21 cellular contexts compared by ENCODE assay signal in genomic region chr6:135213616-135214015, GRCh38. TPM values are rescaled to one million over a fixed set of nuclear protein-coding genes. Genes with fewer than 3 reads are reported as not detected.
"Had no signal": no experiment of that assay in that cellular context is flagged by ENCODE, and none has a peak within 500 bp of the region (broad histone marks: within the 10 kb centered on the region; RNA-seq: fewer than 3 reads in every experiment).

No MANE protein-coding gene starts in this region.

- H3K9me3 Mint-ChIP-seq: activated naive CD4-positive, alpha-beta T cell treated with anti-CD3 and anti-CD28 coated beads, Interleukin-2, amount 50 U/mL, for 72 hours; stimulated activated naive CD8-positive, alpha-beta T cell treated with anti-CD3 and anti-CD28 coated beads, Interleukin-15, Interleukin-2, amounts not matched to agents 100 ng/mL and 50 ng/mL, for 24 hours had no signal

- H3K27ac ChIP-seq: adrenal gland, ascending aorta, brain microvascular endothelial cell, parathyroid adenoma, thyroid gland had no signal

- DNase-seq: activated CD8-positive, alpha-beta memory T cell treated with anti-CD3 and anti-CD28 coated beads, Interleukin-2, amount 50 U/mL, for 48 hours; activated gamma-delta T cell; activated T-cell treated with anti-CD3 and anti-CD28 coated beads, Interleukin-2, amount 50 U/mL, for 48 hours; adrenal gland; central memory CD4-positive, alpha-beta T cell; dermis blood vessel endothelial cell; effector CD8-positive, alpha-beta T cell; hippocampal formation; left ventricle myocardium superior; midbrain; right cardiac atrium; stimulated activated CD4-positive, alpha-beta T cell treated with anti-CD3 and anti-CD28 coated beads, Interleukin-4, amount 100 ng/mL, for 24 hours; substantia nigra; thyroid gland had no signal

- H3K27ac Mint-ChIP-seq: nephron had no signal

- H3K9ac ChIP-seq: parathyroid adenoma had no signal

- ATAC-seq: left ventricle myocardium superior, right cardiac atrium had no signal

- H3K4me3 ChIP-seq: adrenal gland, ascending aorta, thyroid gland had no signal

- H3K27me3 ChIP-seq: adrenal gland, ascending aorta, brain microvascular endothelial cell, thyroid gland had no signal

- H3K4me3 Mint-ChIP-seq: nephron had no signal

- H3K4me1 ChIP-seq: adrenal gland, ascending aorta, thyroid gland had no signal

- H3K27me3 Mint-ChIP-seq: activated CD4-positive, alpha-beta T cell treated with anti-CD3 and anti-CD28 coated beads, Interleukin-2, amount 10 ng/mL, durations not matched to agents 7 days and 5 days; stimulated activated naive CD8-positive, alpha-beta T cell treated with anti-CD3 and anti-CD28 coated beads, Interleukin-15, Interleukin-2, amounts not matched to agents 100 ng/mL and 50 ng/mL, for 24 hours had no signal

- H3K36me3 ChIP-seq: adrenal gland, ascending aorta, brain microvascular endothelial cell, thyroid gland had no signal

- H3K9me3 ChIP-seq: adrenal gland, ascending aorta, thyroid gland had no signal

- H3K79me2 ChIP-seq: parathyroid adenoma had no signal

- H2AFZ ChIP-seq: parathyroid adenoma had no signal

RNA-seq across cellular contexts. Expression of gene MYB, which starts 32.5 kb away (rescaled TPM):
- total RNA-seq: ascending aorta had no signal
- polyA plus RNA-seq: right cardiac atrium had no signal
